8 cellular contexts compared by ENCODE assay signal in the genomic region with DNA sequence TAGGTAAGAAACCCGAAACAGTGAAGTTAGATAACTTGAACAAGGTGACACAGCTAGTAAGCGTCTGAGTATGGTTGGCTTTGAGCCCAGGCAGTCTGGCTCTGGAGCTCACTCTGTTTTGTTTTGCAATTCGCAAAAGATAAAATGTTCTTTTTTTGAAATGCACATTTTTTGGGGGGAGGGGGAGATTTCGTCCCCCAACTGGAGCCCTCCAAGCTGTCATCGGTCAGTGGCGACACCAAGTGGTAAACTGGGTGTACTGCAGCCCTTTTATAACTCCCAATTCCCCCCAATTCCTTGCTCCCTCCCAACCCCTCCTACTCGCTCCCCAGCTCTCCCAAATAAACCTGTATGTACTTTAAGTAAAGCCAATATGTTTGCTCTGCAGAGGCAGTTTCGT. TPM values are rescaled to one million over a fixed set of nuclear protein-coding genes. Genes with fewer than 3 reads are reported as not detected.
A peak's percentile ranks its signal among the peaks of the same experiment; 100 is the strongest.
DNase-seq lines count a peak whose midpoint lies in the region; ATAC-seq, FAIRE-seq and TF ChIP-seq lines count a peak whose summit lies in the region.

No MANE protein-coding gene starts in this region.

- no peak overlapping the region for H3K27ac ChIP-seq in RWPE2 (ENCODE audit: poor library complexity, severe bottlenecking)

- H3K27me3 ChIP-seq in RWPE2 (ENCODE audit: insufficient read depth, poor library complexity, severe bottlenecking): no peaks in the 10 kb centered on the region

- H3K9me3 ChIP-seq in RWPE2 (ENCODE audit: severe bottlenecking) (no peaks in the 10 kb centered on the region), mucosa of descending colon (no peaks in the 10 kb centered on the region)

- peak; percentile 61 for TF ChIP-seq CTCF in RWPE2 (IDR thresholded peaks at IDR 0.05; ENCODE audit: poor library complexity, severe bottlenecking)
- TF ChIP-seq CTCF in mucosa of descending colon (IDR thresholded peaks at IDR 0.05): peak; percentile 53

- FAIRE-seq in GM12891 (lab: Jason Lieb, UNC): peak; percentile 74

- intact Hi-C loops in mucosa of descending colon (cut with DNase I, micrococcal nuclease): loop anchor here in 1 of 2 donors (10.0 kb wide), 1 partner anchor 665 kb away; no protein-coding TSS in a partner anchor

- peaks cover 4% of the 10 kb centered on the region for H3K4me1 ChIP-seq in RWPE2 (ENCODE audit: insufficient read depth, poor library complexity, severe bottlenecking)
- no peaks in the 10 kb centered on the region for H3K4me1 ChIP-seq in mucosa of descending colon (ENCODE audit: low read depth)

- H3K36me3 ChIP-seq in RWPE2 (ENCODE audit: low read depth): no peaks in the 10 kb centered on the region
- H3K36me3 ChIP-seq in mucosa of descending colon (ENCODE audit: low read depth): no peaks in the 10 kb centered on the region

- TF ChIP-seq POLR2A in GM12891 (IDR thresholded peaks at IDR 0.05; ENCODE audit: low read depth, low read length): no peak

- peak; percentile 16 for DNase-seq in AG20443 (ENCODE audit: low spot score)
- no peak for DNase-seq in GM12891 (ENCODE audit: insufficient read length, low spot score)
- no peak for DNase-seq in RWPE2 (ENCODE audit: low spot score)
- DNase-seq in ecto neural progenitor cell (ENCODE audit: low spot score): peak; percentile 52
- peak in 1 of 3 donors; percentile 33 for DNase-seq in mucosa of descending colon
- DNase-seq in SKM-1 (lab: John Stamatoyannopoulos, UW; ENCODE audit: unreplicated experiment): no peak

- no peak for ATAC-seq in RWPE2 (ENCODE audit: low read depth)
- no peak for ATAC-seq in mucosa of descending colon
- ATAC-seq in GM19351 (IDR thresholded peaks at IDR 0.05; ENCODE audit: unreplicated experiment): no peak
- no peak for ATAC-seq in GM21717 (IDR thresholded peaks at IDR 0.05; ENCODE audit: unreplicated experiment)

- H3K4me3 ChIP-seq in RWPE2 (ENCODE audit: severe bottlenecking) (no peak overlapping the region), mucosa of descending colon (no peak overlapping the region)

TF ChIP-seq in GM12891, 5 proteins besides CTCF, POLR2A, EP300 and RAD21:
- TF ChIP-seq TAF1 (IDR thresholded peaks at IDR 0.05; ENCODE audit: low read depth, low read length) (no peak), SPI1 (IDR thresholded peaks at IDR 0.05; ENCODE audit: low read depth, low read length) (no peak), POU2F2 (IDR thresholded peaks at IDR 0.05; ENCODE audit: low read depth, low read length) (no peak), PAX5 (IDR thresholded peaks at IDR 0.05; ENCODE audit: insufficient read depth, low read length, severe bottlenecking) (no peak), POLR2AphosphoS5 (IDR thresholded peaks at IDR 0.05; ENCODE audit: low read depth, low read length) (no peak)

RNA-seq across cellular contexts. Expression of gene CLCN5, which starts 2.8 kb away (rescaled TPM):
- polyA plus RNA-seq in GM12891 (2012; ENCODE audit: low read depth, missing spikeins): 0.42 TPM
- 10 to 100 TPM in 1 of 3 donors, 1 to 10 TPM in 2; 5.4 to 11.9 (median 10.0) TPM for total RNA-seq in mucosa of descending colon

RNA-seq across cellular contexts. Expression of gene USP27X, which starts 40.3 kb away (rescaled TPM):
- polyA plus RNA-seq in GM12891 (2012; ENCODE audit: low read depth, missing spikeins): 0.68 TPM
- total RNA-seq in mucosa of descending colon: 1 to 10 TPM; 1.3 to 4.5 (median 1.4) TPM

Comparison
In these comparisons a context has a peak if more than half of its experiments do, and no peak if none do; other contexts are left out.
1. DNase-seq: peak in AG20443 (single experiment) and ecto neural progenitor cell (single experiment); none in GM12891 (single experiment), RWPE2 (single experiment) and SKM-1 (single experiment).